Comparison of ENCODE assay signal across 15 cellular contexts in the genomic region with DNA sequence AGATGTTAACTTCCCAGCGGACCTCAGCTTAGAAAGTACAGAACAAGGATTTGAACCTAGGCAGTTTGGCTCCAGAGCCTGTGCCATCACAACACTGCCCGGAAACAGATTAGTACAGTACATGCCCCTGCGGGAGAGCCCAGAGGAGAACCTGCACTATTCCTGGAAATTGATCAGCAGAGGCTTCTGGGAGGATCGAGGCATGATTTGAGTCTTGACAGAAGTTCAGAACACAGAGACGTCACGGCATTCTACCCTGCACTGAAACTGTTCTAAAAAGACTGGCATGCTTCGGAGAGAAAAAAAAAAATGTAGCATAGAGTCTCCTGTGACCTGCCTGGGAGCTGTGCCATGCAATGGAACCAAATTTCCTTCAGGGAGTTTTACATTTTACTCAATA. TPM values are rescaled to one million over a fixed set of nuclear protein-coding genes. Genes with fewer than 3 reads are reported as not detected.
DNase-seq lines count a peak whose midpoint lies in the region; ATAC-seq and TF ChIP-seq lines count a peak whose summit lies in the region.
"Had no signal": no experiment of that assay in that cellular context is flagged by ENCODE, and none has a peak within 500 bp of the region (broad histone marks: within the 10 kb centered on the region; RNA-seq: fewer than 3 reads in every experiment).

No MANE protein-coding gene starts in this region.

- no peaks in the 10 kb centered on the region for H3K79me2 ChIP-seq in ACC112 (ENCODE audit: control insufficient read depth, insufficient read depth, low read length, unreplicated experiment)
- H3K79me2 ChIP-seq in fibroblast of lung (ENCODE audit: control insufficient read depth, insufficient read depth, low read length), result no peaks in the 10 kb centered on the region
- H3K79me2 ChIP-seq in parathyroid adenoma, result no peaks in the 10 kb centered on the region

- peaks cover 36% of the 10 kb centered on the region for H3K4me1 ChIP-seq in ACC112 (ENCODE audit: control insufficient read depth, insufficient read depth, low read length, unreplicated experiment)
- H3K4me1 ChIP-seq in SJSA1 (replicated peaks), result peaks cover 39% of the 10 kb centered on the region
- peaks cover 12% of the 10 kb centered on the region for H3K4me1 ChIP-seq in fibroblast of lung (ENCODE audit: control insufficient read depth, extremely low read depth, insufficient read depth, low read length)
- no peaks in the 10 kb centered on the region for H3K4me1 ChIP-seq in parathyroid adenoma

- no peaks in the 10 kb centered on the region for H3K9me3 Mint-ChIP-seq in stimulated activated effector memory CD8-positive, alpha-beta T cell treated with anti-CD3 and anti-CD28 coated beads, Interleukin-12 subunit alpha, Interleukin-12 subunit beta, amount 100 ng/mL, for 72 hours
- H3K9me3 Mint-ChIP-seq: CD8-positive, alpha-beta memory T cell; stimulated activated naive CD8-positive, alpha-beta T cell treated with anti-CD3 and anti-CD28 coated beads, Interleukin-15, Interleukin-2, amounts not matched to agents 100 ng/mL and 50 ng/mL, for 24 hours; T-helper 1 cell treated with Interleukin-12 subunit alpha and Interleukin-12 subunit beta and Interleukin-4 antibody, amounts not matched to agents 30 μg/mL and 1 μg/mL, for 36 hours had no signal

- H3K4me2 ChIP-seq in fibroblast of lung (ENCODE audit: extremely low read depth, insufficient read depth, low read length) (peak overlapping the region; percentile 21), parathyroid adenoma (ENCODE audit: low read length) (no peak overlapping the region)

- peaks cover 1% of the 10 kb centered on the region for H3K4me1 Mint-ChIP-seq in stimulated activated effector memory CD8-positive, alpha-beta T cell treated with anti-CD3 and anti-CD28 coated beads, Interleukin-12 subunit alpha, Interleukin-12 subunit beta, amount 100 ng/mL, for 72 hours
- H3K4me1 Mint-ChIP-seq: CD8-positive, alpha-beta memory T cell had no signal

- no peaks in the 10 kb centered on the region for H3K36me3 Mint-ChIP-seq in stimulated activated effector memory CD8-positive, alpha-beta T cell treated with anti-CD3 and anti-CD28 coated beads, Interleukin-12 subunit alpha, Interleukin-12 subunit beta, amount 100 ng/mL, for 72 hours
- H3K36me3 Mint-ChIP-seq: CD8-positive, alpha-beta memory T cell had no signal

- H4K20me1 ChIP-seq in fibroblast of lung (ENCODE audit: control insufficient read depth, extremely low read depth, insufficient read depth, low read length), result no peaks in the 10 kb centered on the region

- no peak for TF ChIP-seq CTCF in fibroblast of lung (conservative IDR thresholded peaks at IDR 0.05 in 1 of 2, IDR thresholded peaks at IDR 0.05 in 1 of 2; ENCODE audit: low read depth in 1 of 2, low read length in 2 of 2)
- no peak for TF ChIP-seq CTCF in parathyroid adenoma (IDR thresholded peaks at IDR 0.05)

- H3K9ac ChIP-seq in fibroblast of lung (ENCODE audit: insufficient read depth, low read length) (no peak overlapping the region), parathyroid adenoma (no peak overlapping the region)

- H3K27ac Mint-ChIP-seq in stimulated activated effector memory CD8-positive, alpha-beta T cell treated with anti-CD3 and anti-CD28 coated beads, Interleukin-12 subunit alpha, Interleukin-12 subunit beta, amount 100 ng/mL, for 72 hours, result no peak overlapping the region
- H3K27ac Mint-ChIP-seq: stimulated activated naive CD8-positive, alpha-beta T cell treated with anti-CD3 and anti-CD28 coated beads, Interleukin-15, Interleukin-2, amounts not matched to agents 100 ng/mL and 50 ng/mL, for 24 hours; T-helper 1 cell treated with Interleukin-12 subunit alpha and Interleukin-12 subunit beta and Interleukin-4 antibody, amounts not matched to agents 30 μg/mL and 1 μg/mL, for 36 hours had no signal

- H3K27me3 ChIP-seq in ACC112 (ENCODE audit: insufficient read depth, low read length) (no peaks in the 10 kb centered on the region), SJSA1 (replicated peaks) (no peaks in the 10 kb centered on the region), fibroblast of lung (ENCODE audit: control insufficient read depth, insufficient read depth, low read length) (no peaks in the 10 kb centered on the region), parathyroid adenoma (ENCODE audit: control insufficient read depth, insufficient read depth, low read length) (no peaks in the 10 kb centered on the region)
- H3K27me3 ChIP-seq: body of pancreas had no signal

- no peak overlapping the region for H3K4me3 Mint-ChIP-seq in stimulated activated effector memory CD8-positive, alpha-beta T cell treated with anti-CD3 and anti-CD28 coated beads, Interleukin-12 subunit alpha, Interleukin-12 subunit beta, amount 100 ng/mL, for 72 hours
- H3K4me3 Mint-ChIP-seq: CD8-positive, alpha-beta memory T cell; stimulated activated naive CD8-positive, alpha-beta T cell treated with anti-CD3 and anti-CD28 coated beads, Interleukin-15, Interleukin-2, amounts not matched to agents 100 ng/mL and 50 ng/mL, for 24 hours; T-helper 1 cell treated with Interleukin-12 subunit alpha and Interleukin-12 subunit beta and Interleukin-4 antibody, amounts not matched to agents 30 μg/mL and 1 μg/mL, for 36 hours had no signal

- H3K9me3 ChIP-seq in SJSA1 (replicated peaks), result no peaks in the 10 kb centered on the region
- H3K9me3 ChIP-seq in fibroblast of lung (ENCODE audit: control insufficient read depth, insufficient read depth, low read depth, low read length), result no peaks in the 10 kb centered on the region
- no peaks in the 10 kb centered on the region for H3K9me3 ChIP-seq in parathyroid adenoma (ENCODE audit: control insufficient read depth, low read length)
- H3K9me3 ChIP-seq: body of pancreas had no signal

- no peak for ATAC-seq in stimulated activated effector memory CD8-positive, alpha-beta T cell treated with anti-CD3 and anti-CD28 coated beads, Interleukin-12 subunit alpha, Interleukin-12 subunit beta, amount 100 ng/mL, for 72 hours
- ATAC-seq: activated CD4-positive, CD25-positive, alpha-beta regulatory T cell treated with anti-CD3 and anti-CD28 coated beads, Interleukin-2, amount 50 U/mL, for 24 hours had no signal

- no peaks in the 10 kb centered on the region for H3K36me3 ChIP-seq in ACC112 (ENCODE audit: insufficient read depth, low read length)
- no peaks in the 10 kb centered on the region for H3K36me3 ChIP-seq in SJSA1
- H3K36me3 ChIP-seq in fibroblast of lung (ENCODE audit: control insufficient read depth, insufficient read depth, low read length), result no peaks in the 10 kb centered on the region
- no peaks in the 10 kb centered on the region for H3K36me3 ChIP-seq in parathyroid adenoma (ENCODE audit: control insufficient read depth, insufficient read depth, low read length)

- H3K4me3 ChIP-seq in ACC112 (ENCODE audit: low read depth, low read length) (peak overlapping the region; percentile 24), SJSA1 (no peak overlapping the region), fibroblast of lung (replicated peaks in 1 of 4; ENCODE audit: control extremely low read depth in 1 of 4, insufficient read depth in 1 of 4, low read depth in 3 of 4, low read length in 4 of 4) (no peak overlapping the region), parathyroid adenoma (ENCODE audit: low read depth, low read length) (no peak overlapping the region)
- H3K4me3 ChIP-seq: body of pancreas had no signal

- H2AFZ ChIP-seq in ACC112 (ENCODE audit: low read length, unreplicated experiment) (peak overlapping the region; percentile 19), fibroblast of lung (ENCODE audit: low read length) (no peak overlapping the region), parathyroid adenoma (no peak overlapping the region)

- H3K27ac ChIP-seq in ACC112 (ENCODE audit: low read depth, low read length), result peak overlapping the region; percentile 96
- peak overlapping the region; percentile 87 for H3K27ac ChIP-seq in SJSA1
- H3K27ac ChIP-seq in fibroblast of lung (ENCODE audit: insufficient read depth, low read length), result peak overlapping the region; percentile 78
- H3K27ac ChIP-seq in parathyroid adenoma, result peak overlapping the region; percentile 33
- H3K27ac ChIP-seq: body of pancreas had no signal

- DNase-seq in SJSA1 (ENCODE audit: low read depth in 1 of 2, low spot score in 2 of 2) (no peak), fibroblast of lung (ENCODE audit: low read depth in 2 of 2) (no peak), COR-L47 (lab: John Stamatoyannopoulos, UW) (no peak), globus pallidus (ENCODE audit: low spot score) (no peak), pons (ENCODE audit: low spot score) (no peak)
- DNase-seq in stimulated activated effector memory CD8-positive, alpha-beta T cell treated with anti-CD3 and anti-CD28 coated beads, Interleukin-12 subunit alpha, Interleukin-12 subunit beta, amount 100 ng/mL, for 72 hours (ENCODE audit: low spot score in 2 of 2), result no peak
- DNase-seq: body of pancreas; CD8-positive, alpha-beta memory T cell; NCI-H526 treated with DMSO at 0.1 percent for 48 hours; posterior cingulate gyrus had no signal

RNA-seq across cellular contexts. Expression of gene IL6, which starts 9.2 kb away (rescaled TPM):
- total RNA-seq in SJSA1 (2014; rRNA removed; shearing (Covaris generic)), result 3.3 and 5.8 TPM in 2 replicates
- 22.1 and 33.7 TPM in 2 replicates for total RNA-seq in fibroblast of lung
- polyA plus RNA-seq in fibroblast of lung, result 20.2 and 32.1 TPM in 2 replicates
- 14.4 and 28.1 TPM in 2 replicates for polyA plus RNA-seq in fibroblast of lung (2012)
- polyA minus RNA-seq in fibroblast of lung (ENCODE audit: low replicate concordance), result 17.2 and 22.0 TPM in 2 replicates
- polyA plus RNA-seq: CD8-positive, alpha-beta memory T cell had no signal

Comparison
In these comparisons a context has a peak if more than half of its experiments do, and no peak if none do; other contexts are left out.
1. H3K27ac ChIP-seq: peak in every context shown above with its lines; median percentile 96 in ACC112; 87 in SJSA1; 78 in fibroblast of lung; 33 in parathyroid adenoma.